Comparison of ENCODE assay signal across 10 cellular contexts in the genomic region with DNA sequence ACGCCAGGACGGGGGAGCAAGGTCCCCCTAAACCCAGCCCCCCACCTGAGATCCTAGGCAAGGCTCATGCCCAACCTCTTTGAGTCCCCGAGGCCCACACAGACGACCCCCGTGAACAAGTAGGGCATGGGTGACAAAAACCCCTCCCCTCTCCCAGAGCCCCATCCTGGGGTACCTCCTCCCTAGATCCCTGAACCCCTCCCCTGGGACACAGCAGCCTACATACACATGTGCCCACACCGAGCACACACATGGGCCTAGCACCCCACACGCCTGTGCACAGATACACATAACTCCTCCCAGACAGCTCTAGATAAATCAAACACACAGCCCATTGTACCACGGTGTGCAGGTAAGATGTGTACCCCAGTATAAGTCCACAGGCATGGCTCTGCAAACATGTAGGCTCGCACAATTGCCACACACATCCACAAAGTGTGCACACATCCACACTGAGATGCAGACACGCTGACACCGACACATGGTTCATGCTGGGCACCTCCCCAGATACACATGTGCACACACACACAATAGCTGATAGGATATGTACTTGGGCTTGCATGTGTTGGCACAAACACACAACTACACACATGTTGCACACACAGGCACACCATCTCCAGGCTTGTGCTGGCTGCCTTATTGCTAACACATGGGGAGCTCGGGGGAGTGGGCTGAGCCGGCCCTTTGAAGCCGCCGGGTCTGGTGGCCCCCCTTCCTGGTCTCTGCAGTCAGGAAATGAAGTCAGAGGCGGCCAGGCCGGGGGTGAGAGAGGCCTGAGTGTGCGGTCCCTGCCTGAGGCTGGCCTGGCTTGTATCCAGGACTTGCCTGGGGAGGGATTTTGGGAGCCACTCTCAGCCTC. TPM values are rescaled to one million over a fixed set of nuclear protein-coding genes. Genes with fewer than 3 reads are reported as not detected.
A peak's percentile ranks its signal among the peaks of the same experiment; 100 is the strongest.
DNase-seq lines count a peak whose midpoint lies in the region; ATAC-seq lines count a peak whose summit lies in the region.
"Had no signal": no experiment of that assay in that cellular context is flagged by ENCODE, and none has a peak within 500 bp of the region (broad histone marks: within the 10 kb centered on the region; RNA-seq: fewer than 3 reads in every experiment).

No MANE protein-coding gene starts in this region.

- DNase-seq in NCI-H226 (peak; percentile 54), mesendoderm (peak; percentile 69), NCI-H524 (lab: John Stamatoyannopoulos, UW) (no peak)
- DNase-seq in effector CD8-positive, alpha-beta T cell (lab: John Stamatoyannopoulos, UW): no peak
- DNase-seq: activated naive CD4-positive, alpha-beta T cell treated with anti-CD3 and anti-CD28 coated beads, Interleukin-2, amount 50 U/mL, for 16 hours; CD8-positive, alpha-beta T cell had no signal

- peak overlapping the region; percentile 58 for H3K56ac ChIP-seq in mesendoderm (ENCODE audit: low read length)

- 74 to 76% methylated on average over 18 of the region's 18 CpGs for WGBS in ectodermal cell, 2 experiments
- WGBS in mesendoderm (ENCODE audit: extremely low coverage, insufficient coverage, low lambda C conversion rate): no CpG with 5 or more reads among the region's 18 CpGs

- no peak overlapping the region for H3K4ac ChIP-seq in mesendoderm (ENCODE audit: low read depth, low read length)

- H3K27me3 ChIP-seq in BLaER1 (no peaks in the 10 kb centered on the region), ectodermal cell (ENCODE audit: control insufficient read depth, insufficient read depth, low read length, poor library complexity, severe bottlenecking) (no peaks in the 10 kb centered on the region), mesendoderm (ENCODE audit: insufficient read depth, low read length, poor library complexity) (no peaks in the 10 kb centered on the region)

- H3K27ac ChIP-seq in BLaER1 (peak overlapping the region; percentile 91), ectodermal cell (ENCODE audit: insufficient read depth, low read depth, low read length, poor library complexity, severe bottlenecking) (peak overlapping the region; percentile 30), mesendoderm (ENCODE audit: low read depth, low read length) (no peak overlapping the region)

- no peak overlapping the region for H4K5ac ChIP-seq in mesendoderm (ENCODE audit: low read length)

- H3K79me1 ChIP-seq in mesendoderm (ENCODE audit: low read length): no peaks in the 10 kb centered on the region

- H3K18ac ChIP-seq in mesendoderm (ENCODE audit: low read length): peak overlapping the region; percentile 53

- no peaks in the 10 kb centered on the region for H4K20me1 ChIP-seq in BLaER1

- no peaks in the 10 kb centered on the region for H3K79me2 ChIP-seq in mesendoderm (ENCODE audit: control insufficient read depth, insufficient read depth, low read length)

- no peak overlapping the region for H4K8ac ChIP-seq in mesendoderm (ENCODE audit: low read depth, low read length)

- H3K4me1 ChIP-seq in BLaER1: peaks cover 58% of the 10 kb centered on the region
- H3K4me1 ChIP-seq in ectodermal cell (ENCODE audit: control insufficient read depth, insufficient read depth, low read length): peaks cover 23% of the 10 kb centered on the region
- peaks cover 8% of the 10 kb centered on the region for H3K4me1 ChIP-seq in mesendoderm (ENCODE audit: control insufficient read depth, low read depth, low read length)

- no peak overlapping the region for H2BK15ac ChIP-seq in mesendoderm (replicated peaks; ENCODE audit: low read depth)

- H2BK5ac ChIP-seq in mesendoderm (ENCODE audit: low read length): peak overlapping the region; percentile 55

- H3K23ac ChIP-seq in mesendoderm (ENCODE audit: low read length): peak overlapping the region; percentile 45

- H3K4me2 ChIP-seq in BLaER1 (peak overlapping the region; percentile 89), mesendoderm (ENCODE audit: low read length) (no peak overlapping the region)

- ATAC-seq in GM19463 (IDR thresholded peaks at IDR 0.05; ENCODE audit: unreplicated experiment): no peak
- ATAC-seq in HG02852 (IDR thresholded peaks at IDR 0.05; ENCODE audit: unreplicated experiment): no peak
- ATAC-seq: CD8-positive, alpha-beta T cell had no signal

- H3K9me3 ChIP-seq in BLaER1 (no peaks in the 10 kb centered on the region), ectodermal cell (ENCODE audit: control insufficient read depth, low read length) (no peaks in the 10 kb centered on the region)

- H2AK5ac ChIP-seq in mesendoderm (ENCODE audit: low read length): peak overlapping the region; percentile 97

- H2BK120ac ChIP-seq in mesendoderm (ENCODE audit: low read depth, low read length): no peak overlapping the region

- H3K9ac ChIP-seq in BLaER1 (peak overlapping the region; percentile 69), mesendoderm (ENCODE audit: low read length) (peak overlapping the region; percentile 44)

- H3K36me3 ChIP-seq in BLaER1 (no peaks in the 10 kb centered on the region), ectodermal cell (ENCODE audit: control insufficient read depth, insufficient read depth, low read length) (peaks cover 3% of the 10 kb centered on the region), mesendoderm (ENCODE audit: control insufficient read depth, insufficient read depth, low read length) (no peaks in the 10 kb centered on the region)

- H3K4me3 ChIP-seq in BLaER1 (no peak overlapping the region), ectodermal cell (ENCODE audit: insufficient read depth, low read depth, low read length) (no peak overlapping the region), mesendoderm (ENCODE audit: low read length) (no peak overlapping the region)

RNA-seq across cellular contexts. Expression of gene GOLGA2, which starts 30.3 kb away (rescaled TPM):
- polyA plus RNA-seq in ectodermal cell (2013, experiment 1 of 4): 49.5 TPM
- polyA plus RNA-seq in ectodermal cell (2013, experiment 2 of 4): 48.8 TPM
- 37.3 TPM for polyA plus RNA-seq in ectodermal cell (2013, experiment 3 of 4)
- polyA plus RNA-seq in ectodermal cell (2013, experiment 4 of 4): 45.8 TPM
- 27.1 TPM for polyA plus RNA-seq in mesendoderm (2013, experiment 1 of 2)
- polyA plus RNA-seq in mesendoderm (2013, experiment 2 of 2): 28.3 TPM

RNA-seq across cellular contexts. Expression of gene SWI5, which starts 30.6 kb away (rescaled TPM):
- polyA plus RNA-seq in ectodermal cell (2013, experiment 1 of 4): 29.9 TPM
- 26.4 TPM for polyA plus RNA-seq in ectodermal cell (2013, experiment 2 of 4)
- polyA plus RNA-seq in ectodermal cell (2013, experiment 3 of 4): 22.7 TPM
- 31.2 TPM for polyA plus RNA-seq in ectodermal cell (2013, experiment 4 of 4)
- polyA plus RNA-seq in mesendoderm (2013, experiment 1 of 2): 24.0 TPM
- polyA plus RNA-seq in mesendoderm (2013, experiment 2 of 2): 25.1 TPM

RNA-seq across cellular contexts. Expression of gene DNM1, which starts 42.3 kb away (rescaled TPM):
- 135 TPM for polyA plus RNA-seq in ectodermal cell (2013, experiment 1 of 4)
- polyA plus RNA-seq in ectodermal cell (2013, experiment 2 of 4): 159 TPM
- polyA plus RNA-seq in ectodermal cell (2013, experiment 3 of 4): 82.2 TPM
- 99.2 TPM for polyA plus RNA-seq in ectodermal cell (2013, experiment 4 of 4)
- polyA plus RNA-seq in mesendoderm (2013, experiment 1 of 2): 9.5 TPM
- 8.9 TPM for polyA plus RNA-seq in mesendoderm (2013, experiment 2 of 2)

RNA-seq across cellular contexts. Expression of gene CIZ1, which starts 54.1 kb away (rescaled TPM):
- 132 TPM for polyA plus RNA-seq in ectodermal cell (2013, experiment 1 of 4)
- 119 TPM for polyA plus RNA-seq in ectodermal cell (2013, experiment 2 of 4)
- 92.4 TPM for polyA plus RNA-seq in ectodermal cell (2013, experiment 3 of 4)
- polyA plus RNA-seq in ectodermal cell (2013, experiment 4 of 4): 117 TPM
- 108 TPM for polyA plus RNA-seq in mesendoderm (2013, experiment 1 of 2)
- polyA plus RNA-seq in mesendoderm (2013, experiment 2 of 2): 110 TPM

Comparison
In these comparisons a context has a peak if more than half of its experiments do, and no peak if none do; other contexts are left out.
1. DNase-seq: peak in NCI-H226 (single experiment) and mesendoderm (single experiment); none in effector CD8-positive, alpha-beta T cell (single experiment) and NCI-H524 (0 of 2).